In genomic region chr11:67302571-67303131, GRCh38 we compare ENCODE assay signal across 8 cellular contexts. TPM values are rescaled to one million over a fixed set of nuclear protein-coding genes. Genes with fewer than 3 reads are reported as not detected.
DNase-seq lines count a peak whose midpoint lies in the region; ATAC-seq, FAIRE-seq and TF ChIP-seq lines count a peak whose summit lies in the region.

No MANE protein-coding gene starts in this region.

- peaks cover 16% of the 10 kb centered on the region for H3K36me3 Mint-ChIP-seq in activated T-helper 1 cell treated with anti-CD3 and anti-CD28 coated beads, Interleukin-12 subunit alpha, Interleukin-12 subunit beta, Interleukin-2, Interleukin-4 antibody, amounts not matched to agents 30 ng/mL and 10 ng/mL and 1 ng/mL, durations not matched to agents 14 hours and 24 hours and 36 hours (ENCODE audit: low read depth)

- ATAC-seq in A549 (peak; percentile 30 to 61; a peak in 5 of 6 replicates), left cardiac atrium (peak; percentile 22 to 38), HG03175 (IDR thresholded peaks at IDR 0.05; ENCODE audit: unreplicated experiment) (no peak), GM18868 (IDR thresholded peaks at IDR 0.05; ENCODE audit: unreplicated experiment) (no peak)

- intact Hi-C loops in activated T-helper 1 cell treated with anti-CD3 and anti-CD28 coated beads, Interleukin-12 subunit alpha, Interleukin-12 subunit beta, Interleukin-2, Interleukin-4 antibody, amounts not matched to agents 30 ng/mL and 10 ng/mL and 1 ng/mL, durations not matched to agents 14 hours and 24 hours and 36 hours (cut with micrococcal nuclease), result loop anchor here (1.0 to 2.0 kb wide), 3 partner anchors 9 to 14 kb away; partner anchors contain the start of gene ANKRD13D
- intact Hi-C loops in left cardiac atrium (cut with DNase I), result no loop called here

- H3K4me3 Mint-ChIP-seq in activated T-helper 1 cell treated with anti-CD3 and anti-CD28 coated beads, Interleukin-12 subunit alpha, Interleukin-12 subunit beta, Interleukin-2, Interleukin-4 antibody, amounts not matched to agents 30 ng/mL and 10 ng/mL and 1 ng/mL, durations not matched to agents 14 hours and 24 hours and 36 hours, result peak overlapping the region; percentile 15

- no peak for TF ChIP-seq CTCF in A549 (IDR thresholded peaks at IDR 0.05)
- TF ChIP-seq CTCF in HL-60 (IDR thresholded peaks at IDR 0.05; ENCODE audit: insufficient read depth, low read length), result no peak

- POLR2A ChIA-PET in A549 (lab: Yijun Ruan, JAX), result interaction anchor here (0.6 to 1.6 kb wide), 5 partner anchors 9 to 177 kb away, joined by 3 to 13 read pairs (median 8); partner anchors contain the start of gene ANKRD13D

- CTCF ChIA-PET in A549 (lab: Yijun Ruan, JAX), result interaction anchor here (0.6 to 7.1 kb wide), 12 partner anchors 13 to 208 kb away, joined by 3 to 42 read pairs (median 6); partner anchors contain the start of gene ANKRD13D

- no peak for TF ChIP-seq EP300 in A549 (IDR thresholded peaks at IDR 0.05)

- no peak for FAIRE-seq in A549 (lab: Jason Lieb, UNC)

- no peaks in the 10 kb centered on the region for H3K27me3 ChIP-seq in HL-60 (ENCODE audit: insufficient read depth, poor library complexity, severe bottlenecking)

- H3K27me3 Mint-ChIP-seq in activated T-helper 1 cell treated with anti-CD3 and anti-CD28 coated beads, Interleukin-12 subunit alpha, Interleukin-12 subunit beta, Interleukin-2, Interleukin-4 antibody, amounts not matched to agents 30 ng/mL and 10 ng/mL and 1 ng/mL, durations not matched to agents 14 hours and 24 hours and 36 hours (ENCODE audit: insufficient read depth), result no peaks in the 10 kb centered on the region

- H3K27ac ChIP-seq in A549, result peak overlapping the region; percentile 93 to 94
- peak overlapping the region; percentile 79 for H3K27ac ChIP-seq in HL-60 (replicated peaks)

- peak in 1 of 2 experiments; percentile 62 for DNase-seq in A549 (ENCODE audit: low read depth in 1 of 2, low spot score in 1 of 2)
- DNase-seq in HL-60 (ENCODE audit: low read depth in 1 of 2, low spot score in 1 of 2), result peak; percentile 82 to 87
- no peak for DNase-seq in activated T-helper 1 cell treated with anti-CD3 and anti-CD28 coated beads, Interleukin-12 subunit alpha, Interleukin-12 subunit beta, Interleukin-2, Interleukin-4 antibody, amounts not matched to agents 30 ng/mL and 10 ng/mL and 1 ng/mL, durations not matched to agents 14 hours and 24 hours and 36 hours (ENCODE audit: low spot score)
- DNase-seq in left cardiac atrium, result no peak
- peak; percentile 72 for DNase-seq in retina
- no peak for DNase-seq in NCI-H1436 (lab: John Stamatoyannopoulos, UW)

- H3K9me3 ChIP-seq in A549, result no peaks in the 10 kb centered on the region

- TF ChIP-seq RAD21 in A549 (conservative IDR thresholded peaks at IDR 0.05 in 1 of 2, IDR thresholded peaks at IDR 0.05 in 1 of 2), result no peak

- H3K4me3 ChIP-seq in A549, result peak overlapping the region; percentile 93
- peak overlapping the region; percentile 57 for H3K4me3 ChIP-seq in HL-60 (replicated peaks; ENCODE audit: insufficient read depth, low read length)

- no peaks in the 10 kb centered on the region for H3K9me3 Mint-ChIP-seq in activated T-helper 1 cell treated with anti-CD3 and anti-CD28 coated beads, Interleukin-12 subunit alpha, Interleukin-12 subunit beta, Interleukin-2, Interleukin-4 antibody, amounts not matched to agents 30 ng/mL and 10 ng/mL and 1 ng/mL, durations not matched to agents 14 hours and 24 hours and 36 hours

- no peak for TF ChIP-seq POLR2A in A549 (IDR thresholded peaks at IDR 0.05; ENCODE audit: low read length)

- peaks cover 12% of the 10 kb centered on the region for H3K4me1 Mint-ChIP-seq in activated T-helper 1 cell treated with anti-CD3 and anti-CD28 coated beads, Interleukin-12 subunit alpha, Interleukin-12 subunit beta, Interleukin-2, Interleukin-4 antibody, amounts not matched to agents 30 ng/mL and 10 ng/mL and 1 ng/mL, durations not matched to agents 14 hours and 24 hours and 36 hours (ENCODE audit: low read depth)

- no peak overlapping the region for H3K27ac Mint-ChIP-seq in activated T-helper 1 cell treated with anti-CD3 and anti-CD28 coated beads, Interleukin-12 subunit alpha, Interleukin-12 subunit beta, Interleukin-2, Interleukin-4 antibody, amounts not matched to agents 30 ng/mL and 10 ng/mL and 1 ng/mL, durations not matched to agents 14 hours and 24 hours and 36 hours

- peaks cover 22% of the 10 kb centered on the region; the same call in 2 of the 3 replicates for H3K4me1 ChIP-seq in A549

- 32% methylated on average over 13 of the region's 23 CpGs for WGBS in A549 (ENCODE audit: missing lambda C conversion rate)

- H3K4me2 ChIP-seq in A549, result peak overlapping the region; percentile 94

TF ChIP-seq in A549, 52 proteins besides CTCF, POLR2A, EP300 and RAD21:
- TF ChIP-seq RARB (CRISPR knock-in tag; IDR thresholded peaks at IDR 0.05), result no peak
- TF ChIP-seq E2F6 (IDR thresholded peaks at IDR 0.05; ENCODE audit: borderline replicate concordance, low read depth), result no peak
- peak in 1 of 2 experiments; percentile 67; a peak in 1 of 4 replicates for TF ChIP-seq CEBPB (IDR thresholded peaks at IDR 0.05)
- peak; percentile 37; the same call in 1 of the 2 replicates for TF ChIP-seq MAX (IDR thresholded peaks at IDR 0.05)
- no peak for TF ChIP-seq PBX3 (IDR thresholded peaks at IDR 0.05)

RNA-seq across cellular contexts. Expression of gene SSH3, which starts 0.7 kb away (rescaled TPM):
- polyA plus RNA-seq in A549 (2011; rRNA removed) (13.7 and 13.9 TPM in 2 replicates), A549 (2017; fragmentation: RNase III; extraction: RNeasy Plus Mini Kit Qiagen cat#74134 plus additional on column Dnase treatment) (18.6 to 24.1 TPM (median 23.8 TPM) in 3 replicates)
- 16.4 and 20.2 TPM in 2 replicates for polyA plus RNA-seq in A549 (2012; cell fraction: cytosol; rRNA removed)
- polyA plus RNA-seq in A549 (2012; cell fraction: nucleus; rRNA removed), result 66.0 and 81.7 TPM in 2 replicates
- polyA minus RNA-seq in A549 (2011; rRNA and poly(A)+ RNA removed), result 11.2 TPM in 2 replicates
- total RNA-seq in activated T-helper 1 cell treated with anti-CD3 and anti-CD28 coated beads, Interleukin-12 subunit alpha, Interleukin-12 subunit beta, Interleukin-2, Interleukin-4 antibody, amounts not matched to agents 30 ng/mL and 10 ng/mL and 1 ng/mL, durations not matched to agents 14 hours and 24 hours and 36 hours, result 9.2 and 9.4 TPM in 2 replicates
- total RNA-seq in left cardiac atrium, result 10 to 100 TPM; 18.1 to 22.2 TPM

RNA-seq across cellular contexts. Expression of gene ANKRD13D, which starts 13.5 kb away (rescaled TPM):
- polyA plus RNA-seq in A549 (2011; rRNA removed) (15.4 and 17.0 TPM in 2 replicates), A549 (2017; fragmentation: RNase III; extraction: RNeasy Plus Mini Kit Qiagen cat#74134 plus additional on column Dnase treatment) (22.5 to 24.5 TPM (median 24.2 TPM) in 3 replicates)
- polyA plus RNA-seq in A549 (2012; cell fraction: cytosol; rRNA removed), result 43.0 and 51.7 TPM in 2 replicates
- polyA plus RNA-seq in A549 (2012; cell fraction: nucleus; rRNA removed), result 143 and 169 TPM in 2 replicates
- 20.3 and 34.1 TPM in 2 replicates for polyA minus RNA-seq in A549 (2011; rRNA and poly(A)+ RNA removed)
- 124 and 129 TPM in 2 replicates for total RNA-seq in activated T-helper 1 cell treated with anti-CD3 and anti-CD28 coated beads, Interleukin-12 subunit alpha, Interleukin-12 subunit beta, Interleukin-2, Interleukin-4 antibody, amounts not matched to agents 30 ng/mL and 10 ng/mL and 1 ng/mL, durations not matched to agents 14 hours and 24 hours and 36 hours
- 10 to 100 TPM; 22.1 to 22.6 TPM for total RNA-seq in left cardiac atrium

RNA-seq across cellular contexts. Expression of gene GRK2, which starts 36.4 kb away (rescaled TPM):
- polyA plus RNA-seq in A549 (2011; rRNA removed) (20.1 and 20.5 TPM in 2 replicates), A549 (2017; fragmentation: RNase III; extraction: RNeasy Plus Mini Kit Qiagen cat#74134 plus additional on column Dnase treatment) (27.0 to 29.7 TPM (median 29.5 TPM) in 3 replicates)
- 45.9 and 64.0 TPM in 2 replicates for polyA plus RNA-seq in A549 (2012; cell fraction: cytosol; rRNA removed)
- polyA plus RNA-seq in A549 (2012; cell fraction: nucleus; rRNA removed), result 135 and 175 TPM in 2 replicates
- 64.2 and 65.8 TPM in 2 replicates for polyA minus RNA-seq in A549 (2011; rRNA and poly(A)+ RNA removed)
- 249 and 250 TPM in 2 replicates for total RNA-seq in activated T-helper 1 cell treated with anti-CD3 and anti-CD28 coated beads, Interleukin-12 subunit alpha, Interleukin-12 subunit beta, Interleukin-2, Interleukin-4 antibody, amounts not matched to agents 30 ng/mL and 10 ng/mL and 1 ng/mL, durations not matched to agents 14 hours and 24 hours and 36 hours
- 10 to 100 TPM; 51.6 to 52.6 TPM for total RNA-seq in left cardiac atrium

RNA-seq across cellular contexts. Expression of gene POLD4, which starts 50.7 kb away (rescaled TPM):
- polyA plus RNA-seq in A549 (2011; rRNA removed) (140 and 157 TPM in 2 replicates), A549 (2017; fragmentation: RNase III; extraction: RNeasy Plus Mini Kit Qiagen cat#74134 plus additional on column Dnase treatment) (131 to 159 TPM (median 148 TPM) in 3 replicates)
- 213 and 248 TPM in 2 replicates for polyA plus RNA-seq in A549 (2012; cell fraction: cytosol; rRNA removed)
- polyA plus RNA-seq in A549 (2012; cell fraction: nucleus; rRNA removed), result 283 and 303 TPM in 2 replicates
- polyA minus RNA-seq in A549 (2011; rRNA and poly(A)+ RNA removed), result 45.2 and 61.1 TPM in 2 replicates
- 36.7 and 39.8 TPM in 2 replicates for total RNA-seq in activated T-helper 1 cell treated with anti-CD3 and anti-CD28 coated beads, Interleukin-12 subunit alpha, Interleukin-12 subunit beta, Interleukin-2, Interleukin-4 antibody, amounts not matched to agents 30 ng/mL and 10 ng/mL and 1 ng/mL, durations not matched to agents 14 hours and 24 hours and 36 hours
- 10 to 100 TPM; 54.5 to 59.3 TPM for total RNA-seq in left cardiac atrium

Comparison
In these comparisons a context has a peak if more than half of its experiments do, and no peak if none do; other contexts are left out.
1. ATAC-seq: peak in A549 (2 of 2) and left cardiac atrium (2 of 2); none in HG03175 (single experiment) and GM18868 (single experiment).
2. DNase-seq: peak in HL-60 (2 of 2) and retina (single experiment); none in activated T-helper 1 cell treated with anti-CD3 and anti-CD28 coated beads, Interleukin-12 subunit alpha, Interleukin-12 subunit beta, Interleukin-2, Interleukin-4 antibody, amounts not matched to agents 30 ng/mL and 10 ng/mL and 1 ng/mL, durations not matched to agents 14 hours and 24 hours and 36 hours (single experiment), left cardiac atrium (single experiment) and NCI-H1436 (single experiment).